Comparison of ENCODE assay signal across 8 cellular contexts in genomic region chr7:114048386-114049235, GRCh38.
A peak's percentile ranks its signal among the peaks of the same experiment; 100 is the strongest.
DNase-seq lines count a peak whose midpoint lies in the region; ATAC-seq and TF ChIP-seq lines count a peak whose summit lies in the region.

No MANE protein-coding gene starts in this region.

- TF ChIP-seq CTCF in Caco-2 (IDR thresholded peaks at IDR 0.05; ENCODE audit: insufficient read depth in 1 of 2, low read depth in 1 of 2, low read length in 1 of 2, severe bottlenecking in 1 of 2, unreplicated experiment in 1 of 2) (no peak), foreskin keratinocyte (conservative IDR thresholded peaks at IDR 0.05) (no peak), type B pancreatic cell (conservative IDR thresholded peaks at IDR 0.05) (no peak), GM13976 (IDR thresholded peaks at IDR 0.05; ENCODE audit: borderline replicate concordance, control extremely low read depth, extremely low read depth, insufficient read depth, missing control alignments) (no peak)

- H3K9me3 Mint-ChIP-seq in Caco-2 (ENCODE audit: unreplicated experiment) = no peaks in the 10 kb centered on the region
- H3K9me3 Mint-ChIP-seq in T-cell = no peaks in the 10 kb centered on the region
- no peaks in the 10 kb centered on the region for H3K9me3 Mint-ChIP-seq in type B pancreatic cell

- BruUV-seq in Caco-2 (replicated peaks; lab: Mats Ljungman, UMichigan) = no TSS peak

- H3K4me3 ChIP-seq in Caco-2 (ENCODE audit: low read depth, low read length) = no peak overlapping the region

- ATAC-seq in HG03175 (IDR thresholded peaks at IDR 0.05; ENCODE audit: unreplicated experiment) (peak; percentile 29), T-cell (replicated peaks in 1 of 4) (peak in 3 of 4 experiments; percentile 31 to 55 (median 48)), foreskin keratinocyte (peak; percentile 47)

- H3K4me1 Mint-ChIP-seq in Caco-2 (ENCODE audit: low read depth, unreplicated experiment) = no peaks in the 10 kb centered on the region
- peaks cover 21 to 25% (median 23%) of the 10 kb centered on the region in 3 donors for H3K4me1 Mint-ChIP-seq in T-cell
- H3K4me1 Mint-ChIP-seq in type B pancreatic cell (ENCODE audit: unreplicated experiment) = peaks cover 6% of the 10 kb centered on the region

- in situ Hi-C loops in GM13976 (cut with MboI; ENCODE audit: low sequenced_read_pairs, unreplicated experiment) = no loop called here

- H3K9me3 ChIP-seq in Caco-2 = no peaks in the 10 kb centered on the region

- DNase-seq in Caco-2 (no peak), T-cell (peak in 4 of 34 experiments; percentile 0), foreskin keratinocyte (no peak), type B pancreatic cell (ENCODE audit: extremely low spot score, unreplicated experiment) (no peak), SKM-1 (lab: John Stamatoyannopoulos, UW; ENCODE audit: unreplicated experiment) (no peak), retina (no peak), GM13976 (ENCODE audit: low spot score) (no peak)

- intact Hi-C loops in Caco-2 (cut with micrococcal nuclease; ENCODE audit: unreplicated experiment) = no loop called here

- POLR2A ChIA-PET in Caco-2 (lab: Charles Lee) = no interaction called here
- POLR2A ChIA-PET in T-cell (lab: Charles Lee) = no interaction called here

- H3K27me3 ChIP-seq in Caco-2 (replicated peaks; ENCODE audit: control insufficient read depth, insufficient read depth, low read length) = no peaks in the 10 kb centered on the region
- no peaks in the 10 kb centered on the region for H3K27me3 ChIP-seq in foreskin keratinocyte

- H3K27me3 Mint-ChIP-seq in Caco-2 (ENCODE audit: insufficient read depth, unreplicated experiment) = no peaks in the 10 kb centered on the region
- no peaks in the 10 kb centered on the region for H3K27me3 Mint-ChIP-seq in T-cell
- H3K27me3 Mint-ChIP-seq in type B pancreatic cell = no peaks in the 10 kb centered on the region

- no peak overlapping the region for H3K27ac Mint-ChIP-seq in Caco-2 (ENCODE audit: unreplicated experiment)
- H3K27ac Mint-ChIP-seq in T-cell = peak overlapping the region; percentile 21 to 83
- no peak overlapping the region for H3K27ac Mint-ChIP-seq in type B pancreatic cell

- no peak overlapping the region for H3K27ac ChIP-seq in foreskin keratinocyte

- H3K36me3 ChIP-seq in Caco-2 (ENCODE audit: control insufficient read depth, insufficient read depth, low read length) = no peaks in the 10 kb centered on the region

- H3K4me1 ChIP-seq in Caco-2 = no peaks in the 10 kb centered on the region
- no peaks in the 10 kb centered on the region for H3K4me1 ChIP-seq in foreskin keratinocyte

- H3K4me3 Mint-ChIP-seq in Caco-2 (ENCODE audit: unreplicated experiment) (peak overlapping the region; percentile 36), T-cell (peak overlapping the region; percentile 77 to 79 (median 79)), type B pancreatic cell (peak overlapping the region; percentile 50)

- CTCF ChIA-PET in Caco-2 (lab: Charles Lee) (no interaction called here), T-cell (lab: Charles Lee) (no interaction called here)

- H3K36me3 Mint-ChIP-seq in Caco-2 (ENCODE audit: insufficient read depth, unreplicated experiment) (no peaks in the 10 kb centered on the region), T-cell (no peaks in the 10 kb centered on the region), type B pancreatic cell (no peaks in the 10 kb centered on the region)

Comparison
In these comparisons a context has a peak if more than half of its experiments do, and no peak if none do; other contexts are left out.
1. H3K27ac Mint-ChIP-seq: peak in T-cell (2 of 2); none in Caco-2 (single experiment) and type B pancreatic cell (single experiment).
2. Peak in every context shown above with its lines, with median percentiles within 50 percentile points of each other: H3K4me3 Mint-ChIP-seq and ATAC-seq.